21 cellular contexts compared by ENCODE assay signal in genomic region chr22:42417645-42418303, GRCh38. TPM values are rescaled to one million over a fixed set of nuclear protein-coding genes. Genes with fewer than 3 reads are reported as not detected.
DNase-seq lines count a peak whose midpoint lies in the region; FAIRE-seq and TF ChIP-seq lines count a peak whose summit lies in the region.
"Had no signal": no experiment of that assay in that cellular context is flagged by ENCODE, and none has a peak within 500 bp of the region (broad histone marks: within the 10 kb centered on the region; RNA-seq: fewer than 3 reads in every experiment).

No MANE protein-coding gene starts in this region.

- H3K36me3 ChIP-seq in BLaER1 (no peaks in the 10 kb centered on the region), H1 (ENCODE audit: control insufficient read depth in 2 of 4, insufficient read depth in 4 of 4, low read length in 3 of 4) (no peaks in the 10 kb centered on the region), neuronal stem cell (replicated peaks in 1 of 2; ENCODE audit: control insufficient read depth in 2 of 2, insufficient read depth in 2 of 2, low read length in 2 of 2) (no peaks in the 10 kb centered on the region), uterus (no peaks in the 10 kb centered on the region)

- peak overlapping the region; percentile 81; the same call in 1 of the 2 replicates for H2BK15ac ChIP-seq in H1 (ENCODE audit: low read length)
- peak overlapping the region; percentile 39 for H2BK15ac ChIP-seq in neuronal stem cell (ENCODE audit: low read length)

- H3K4me1 ChIP-seq in BLaER1, result peaks cover 91% of the 10 kb centered on the region
- H3K4me1 ChIP-seq in H1 (replicated peaks in 1 of 4; ENCODE audit: control insufficient read depth in 3 of 4, insufficient read depth in 4 of 4, low read length in 3 of 4), result peaks cover 0 to 6% (median 3%) of the 10 kb centered on the region in 4 experiments; a peak in 5 of 7 replicates
- H3K4me1 ChIP-seq in neuronal stem cell (ENCODE audit: control insufficient read depth in 2 of 2, insufficient read depth in 1 of 2, low read depth in 1 of 2, low read length in 2 of 2), result peaks cover 11 to 25% of the 10 kb centered on the region in 2 donors
- peaks cover 0 to 3% of the 10 kb centered on the region in 2 donors for H3K4me1 ChIP-seq in uterus

- no peak overlapping the region for H3K18ac ChIP-seq in H1 (ENCODE audit: extremely low read depth, low read length)
- peak overlapping the region; percentile 2 for H3K18ac ChIP-seq in neuronal stem cell (ENCODE audit: low read length)

- H4K91ac ChIP-seq in H1 (replicated peaks; ENCODE audit: insufficient read length, low read length), result no peak overlapping the region
- H4K91ac ChIP-seq in neuronal stem cell (ENCODE audit: low read depth, low read length, poor library complexity), result no peak overlapping the region

- 88% methylated on average over 11 of the region's 11 CpGs; no CpG with 5 or more reads in 1 of the 2 experiments for WGBS in H1 (ENCODE audit: extremely low coverage in 1 of 2, insufficient coverage in 1 of 2, insufficient read length in 1 of 2, insufficient replicate concordance in 2 of 2, low coverage in 1 of 2, low lambda C conversion rate in 2 of 2, missing lambda C conversion rate in 1 of 2), 2 experiments
- no CpG with 5 or more reads among the region's 11 CpGs for WGBS in neuronal stem cell (ENCODE audit: extremely low coverage in 2 of 2, insufficient read length in 2 of 2, insufficient replicate concordance in 1 of 2), 2 donors

- H3K9me3 ChIP-seq in BLaER1 (no peaks in the 10 kb centered on the region), H1 (ENCODE audit: insufficient read depth in 2 of 2, low read depth in 1 of 2, low read length in 1 of 2) (no peaks in the 10 kb centered on the region), neuronal stem cell (replicated peaks in 1 of 2; ENCODE audit: control insufficient read depth in 2 of 2, insufficient read depth in 1 of 2, low read depth in 1 of 2, low read length in 2 of 2) (no peaks in the 10 kb centered on the region), uterus (no peaks in the 10 kb centered on the region)

- no peak for TF ChIP-seq CTCF in HL-60 (IDR thresholded peaks at IDR 0.05; ENCODE audit: insufficient read depth, low read length)
- TF ChIP-seq CTCF in H1 (IDR thresholded peaks at IDR 0.05; ENCODE audit: control extremely low read depth in 1 of 3, insufficient read depth in 1 of 3, low read depth in 1 of 3, low read length in 3 of 3), result no peak
- no peak for TF ChIP-seq CTCF in uterus (IDR thresholded peaks at IDR 0.05)

- TF ChIP-seq RAD21 in H1 (IDR thresholded peaks at IDR 0.05 in 1 of 2, conservative IDR thresholded peaks at IDR 0.05 in 1 of 2; ENCODE audit: low read depth in 2 of 2, low read length in 2 of 2), result no peak

- H2BK5ac ChIP-seq in H1 (ENCODE audit: low read depth, low read length), result no peak overlapping the region
- peak overlapping the region; percentile 5 for H2BK5ac ChIP-seq in neuronal stem cell (ENCODE audit: low read length)

- H2AK5ac ChIP-seq in H1 (ENCODE audit: low read depth, low read length), result no peak overlapping the region
- H2AK5ac ChIP-seq in neuronal stem cell (ENCODE audit: low read depth, low read length), result peak overlapping the region; percentile 66

- H4K20me1 ChIP-seq in BLaER1 (no peaks in the 10 kb centered on the region), H1 (replicated peaks in 1 of 2; ENCODE audit: control insufficient read depth in 1 of 2, insufficient read depth in 2 of 2, low read length in 2 of 2) (no peaks in the 10 kb centered on the region)

- no peak for TF ChIP-seq POLR2A in H1 (IDR thresholded peaks at IDR 0.05; ENCODE audit: control extremely low read depth in 1 of 2, low read depth in 2 of 2, low read length in 2 of 2)
- TF ChIP-seq POLR2A in uterus (IDR thresholded peaks at IDR 0.05), result no peak

- H3K4me2 ChIP-seq in BLaER1 (peak overlapping the region; percentile 84), H1 (ENCODE audit: insufficient read depth in 1 of 2, low read depth in 2 of 2, low read length in 2 of 2) (no peak overlapping the region), neuronal stem cell (ENCODE audit: insufficient read depth, low read length, poor library complexity, severe bottlenecking) (no peak overlapping the region)
- H3K4me2 ChIP-seq: GM23338 had no signal

- H2BK12ac ChIP-seq in H1 (ENCODE audit: low read depth, low read length) (no peak overlapping the region), neuronal stem cell (ENCODE audit: low read length) (peak overlapping the region; percentile 75)

- H3K9ac ChIP-seq in BLaER1, result 0 out of 2 replicates have a peak overlapping the region, but pooled peaks have one; percentile 30
- no peak overlapping the region for H3K9ac ChIP-seq in H1 (replicated peaks in 1 of 4; ENCODE audit: extremely low read depth in 1 of 4, low read depth in 3 of 4, low read length in 3 of 4)
- H3K9ac ChIP-seq in neuronal stem cell (ENCODE audit: low read depth, low read length, poor library complexity), result no peak overlapping the region

- H2BK20ac ChIP-seq in H1 (ENCODE audit: low read length), result no peak overlapping the region

- no peak overlapping the region for H2AFZ ChIP-seq in H1 (ENCODE audit: low read length)
- no peak overlapping the region for H2AFZ ChIP-seq in neuronal stem cell (ENCODE audit: low read length)
- H2AFZ ChIP-seq: GM23338 had no signal

- no peak overlapping the region for H3K56ac ChIP-seq in H1 (replicated peaks; ENCODE audit: insufficient read length, low read depth, low read length)

- CTCF ChIA-PET in H1 (lab: Charles Lee; ENCODE audit: partially characterized antibody), result interaction anchor here (0.9 to 9.9 kb wide), 5 partner anchors 9 to 57 kb away, joined by 3 to 46 read pairs (median 3); no protein-coding TSS in a partner anchor

- no peak for FAIRE-seq in H1 (lab: Jason Lieb, UNC)
- FAIRE-seq: GM12891, HTR-8/SVneo had no signal

- intact Hi-C loops in uterus (cut with DNase I; ENCODE audit: low total_unique reads), result no loop called here

- no peak overlapping the region for H4K8ac ChIP-seq in H1 (ENCODE audit: extremely low read depth, insufficient read depth, low read length)
- H4K8ac ChIP-seq in neuronal stem cell (ENCODE audit: low read depth, low read length), result no peak overlapping the region

- H3K14ac ChIP-seq in H1 (ENCODE audit: insufficient read length) (no peak overlapping the region), neuronal stem cell (ENCODE audit: low read length) (no peak overlapping the region)

- no peak overlapping the region for H4K5ac ChIP-seq in H1 (ENCODE audit: insufficient read length, low read depth, low read length)

- peaks cover 4% of the 10 kb centered on the region; the same call in 1 of the 2 replicates for H3K27me3 ChIP-seq in BLaER1
- H3K27me3 ChIP-seq in HL-60 (ENCODE audit: insufficient read depth, poor library complexity, severe bottlenecking), result no peaks in the 10 kb centered on the region
- no peaks in the 10 kb centered on the region for H3K27me3 ChIP-seq in H1 (replicated peaks in 1 of 4; ENCODE audit: control insufficient read depth in 3 of 4, extremely low read depth in 1 of 4, insufficient read depth in 3 of 4, low read length in 3 of 4)
- peaks cover 0 to 42% (median 0%) of the 10 kb centered on the region in 3 experiments for H3K27me3 ChIP-seq in neuronal stem cell (ENCODE audit: control insufficient read depth in 3 of 3, insufficient read depth in 3 of 3, low read depth in 1 of 3, low read length in 3 of 3)
- no peaks in the 10 kb centered on the region for H3K27me3 ChIP-seq in uterus

- H3K4ac ChIP-seq in H1 (replicated peaks; ENCODE audit: insufficient read length, low read depth, low read length), result no peak overlapping the region
- H3K4ac ChIP-seq in neuronal stem cell (ENCODE audit: low read length), result no peak overlapping the region

- no peaks in the 10 kb centered on the region for H3K79me1 ChIP-seq in H1 (ENCODE audit: low read depth, low read length)
- H3K79me1 ChIP-seq in neuronal stem cell (ENCODE audit: low read depth, low read length), result no peaks in the 10 kb centered on the region

- POLR2A ChIA-PET in H1 (lab: Charles Lee; ENCODE audit: partially characterized antibody), result interaction anchor here (1.3 kb wide), 1 partner anchor 14 kb away, joined by 4 read pairs; the partner anchor contains the start of gene NFAM1

- no peak overlapping the region for H3K4me3 ChIP-seq in BLaER1
- H3K4me3 ChIP-seq in HL-60 (replicated peaks; ENCODE audit: insufficient read depth, low read length), result no peak overlapping the region
- H3K4me3 ChIP-seq in H1 (ENCODE audit: extremely low read depth in 1 of 4, insufficient read depth in 2 of 4, low read depth in 3 of 4, low read length in 4 of 4), result no peak overlapping the region
- H3K4me3 ChIP-seq in neuronal stem cell (ENCODE audit: low read length in 2 of 2), result no peak overlapping the region
- H3K4me3 ChIP-seq in uterus, result no peak overlapping the region
- H3K4me3 ChIP-seq: GM23338 had no signal

- peak overlapping the region; percentile 71 for H3K27ac ChIP-seq in BLaER1
- H3K27ac ChIP-seq in HL-60 (replicated peaks), result peak overlapping the region; percentile 59
- H3K27ac ChIP-seq in H1 (ENCODE audit: low read depth, low read length), result no peak overlapping the region
- H3K27ac ChIP-seq in neuronal stem cell (replicated peaks; ENCODE audit: low read length), result no peak overlapping the region
- H3K27ac ChIP-seq in uterus, result no peak overlapping the region

- DNase-seq in HL-60 (ENCODE audit: low read depth in 1 of 2, low spot score in 1 of 2), result no peak
- no peak for DNase-seq in H1 (ENCODE audit: low read depth in 1 of 2, low spot score in 2 of 2)
- no peak for DNase-seq in neuronal stem cell (ENCODE audit: low spot score)
- DNase-seq in T-helper 9 cell, result no peak
- DNase-seq in uterus, result no peak
- no peak for DNase-seq in NCI-H1436 treated with DMSO at 0.1 percent for 48 hours (lab: John Stamatoyannopoulos, UW)
- DNase-seq: Calu3; CD8-positive, alpha-beta T cell; DMS53; EL; NCI-H1105 treated with DMSO at 0.1 percent for 48 hours; NCI-H1694 treated with DMSO at 0.1 percent for 48 hours; NCI-H774; OCI-M1; SIG-M5 had no signal

- H2BK120ac ChIP-seq in H1 (replicated peaks; ENCODE audit: low read depth, low read length), result no peak overlapping the region
- H2BK120ac ChIP-seq in neuronal stem cell (ENCODE audit: low read depth, low read length), result peak overlapping the region; percentile 41

- H3K23ac ChIP-seq in H1 (ENCODE audit: insufficient read length) (no peak overlapping the region), neuronal stem cell (ENCODE audit: low read depth, low read length, poor library complexity) (no peak overlapping the region)

- no peaks in the 10 kb centered on the region for H3K23me2 ChIP-seq in H1 (ENCODE audit: low read depth, low read length)

- H3K79me2 ChIP-seq in H1 (ENCODE audit: control insufficient read depth in 1 of 2, insufficient read depth in 2 of 2, low read length in 2 of 2), result no peaks in the 10 kb centered on the region

- no peak for TF ChIP-seq EP300 in H1 (IDR thresholded peaks at IDR 0.05; ENCODE audit: borderline replicate concordance in 1 of 2, low read depth in 2 of 2, low read length in 2 of 2)

RNA-seq across cellular contexts. Expression of gene NFAM1, which starts 14.4 kb away (rescaled TPM):
- total RNA-seq in H1 (2021; fragmentation: NEBNext Ultra II Directional; extraction: Animal tissue kit (Norgen Biotek cat#: 25700)), result 0.61 and 0.73 TPM in 2 replicates
- 0.50 and 0.62 TPM in 2 replicates for polyA plus RNA-seq in H1 (2011; rRNA removed)
- polyA plus RNA-seq in H1 (2011; cell fraction: cytosol; rRNA removed), result 0.37 TPM
- polyA plus RNA-seq in H1 (2011; cell fraction: nucleus; rRNA removed), result 0.54 TPM
- polyA plus RNA-seq in H1 (2012, experiment 1 of 2), result 0.80 to 1.1 TPM (median 0.92 TPM) in 4 replicates
- polyA plus RNA-seq in H1 (2012, experiment 2 of 2), result 0.64 TPM
- polyA plus RNA-seq in H1 (2013, experiment 1 of 2), result 0.26 TPM
- polyA plus RNA-seq in H1 (2013, experiment 2 of 2), result 0.35 TPM
- polyA minus RNA-seq in H1 (2011; rRNA and poly(A)+ RNA removed), result 0.54 and 0.59 TPM in 2 replicates
- polyA minus RNA-seq in H1 (2011; cell fraction: cytosol; rRNA and poly(A)+ RNA removed), result 0.51 TPM
- 0.50 TPM for polyA minus RNA-seq in H1 (2011; cell fraction: nucleus; rRNA and poly(A)+ RNA removed)
- 0.13 TPM for polyA plus RNA-seq in neuronal stem cell (2013, experiment 1 of 2)
- polyA plus RNA-seq in neuronal stem cell (2013, experiment 2 of 2), result 0.14 TPM
- 1 to 10 TPM in 1 of 4 donors, under 1 TPM in 2, not detected in 1; 0.26 to 1.1 (median 0.64) TPM for total RNA-seq in uterus
- total RNA-seq: CD8-positive, alpha-beta T cell; NCI-H460; RPMI7951 had no signal

Comparison
In these comparisons a context has a peak if more than half of its experiments do, and no peak if none do; other contexts are left out.
1. H3K27ac ChIP-seq: peak in BLaER1 (single experiment) and HL-60 (single experiment); none in H1 (single experiment), neuronal stem cell (single experiment) and uterus (0 of 2).